ENCODE assay signal across 24 cellular contexts in genomic region chr4:108213308-108213707, GRCh38.
"Had no signal": no experiment of that assay in that cellular context is flagged by ENCODE, and none has a peak within 500 bp of the region (broad histone marks: within the 10 kb centered on the region; RNA-seq: fewer than 3 reads in every experiment).

No MANE protein-coding gene starts in this region.

- H3K4me3 Mint-ChIP-seq: activated CD4-positive, alpha-beta T cell treated with anti-CD3 and anti-CD28 coated beads, Interleukin-2, amount 10 ng/mL, durations not matched to agents 24 days and 14 days; activated naive CD8-positive, alpha-beta T cell treated with anti-CD3 and anti-CD28 coated beads, Interleukin-2, amount 10 ng/mL, durations not matched to agents 7 days and 5 days; T-helper 1 cell treated with Interleukin-12 subunit alpha and Interleukin-12 subunit beta and Interleukin-4 antibody, amounts not matched to agents 30 μg/mL and 1 μg/mL, for 36 hours; WTC11 had no signal

- H3K27me3 Mint-ChIP-seq: activated CD4-positive, alpha-beta T cell treated with anti-CD3 and anti-CD28 coated beads, Interleukin-2, amount 10 ng/mL, durations not matched to agents 24 days and 14 days had no signal

- H3K4me3 ChIP-seq: adrenal gland, SJCRH30 had no signal

- H3K27me3 ChIP-seq: adrenal gland, SJCRH30 had no signal

- ATAC-seq: Panc1, WTC11 had no signal

- H3K4me1 Mint-ChIP-seq: activated CD4-positive, alpha-beta T cell treated with anti-CD3 and anti-CD28 coated beads, Interleukin-2, amount 10 ng/mL, durations not matched to agents 24 days and 14 days; WTC11 had no signal

- H3K27ac Mint-ChIP-seq: activated CD4-positive, alpha-beta T cell treated with anti-CD3 and anti-CD28 coated beads, Interleukin-2, amount 10 ng/mL, durations not matched to agents 24 days and 14 days; activated naive CD8-positive, alpha-beta T cell treated with anti-CD3 and anti-CD28 coated beads, Interleukin-2, amount 10 ng/mL, durations not matched to agents 7 days and 5 days; T-helper 1 cell treated with Interleukin-12 subunit alpha and Interleukin-12 subunit beta and Interleukin-4 antibody, amounts not matched to agents 30 μg/mL and 1 μg/mL, for 36 hours; WTC11 had no signal

- H3K36me3 Mint-ChIP-seq: WTC11 had no signal

- H3K4me1 ChIP-seq: adrenal gland, SJCRH30 had no signal

- H3K9me3 ChIP-seq: adrenal gland, SJCRH30 had no signal

- DNase-seq: activated CD4-positive, alpha-beta T cell treated with anti-CD3 and anti-CD28 coated beads for 1 hour; activated CD4-positive, alpha-beta T cell treated with anti-CD3 and anti-CD28 coated beads, Interleukin-2, amount 10 ng/mL, durations not matched to agents 24 days and 14 days; activated CD4-positive, alpha-beta T cell treated with anti-CD3 and anti-CD28 coated beads, Interleukin-2, amount 50 U/mL, for 48 hours; activated CD8-positive, alpha-beta memory T cell treated with anti-CD3 and anti-CD28 coated beads, Interleukin-2, amount 50 U/mL, for 48 hours; activated naive CD4-positive, alpha-beta T cell treated with anti-CD3 and anti-CD28 coated beads, Interleukin-2, amount 50 U/mL, for 16 hours; activated naive CD8-positive, alpha-beta T cell treated with anti-CD3 and anti-CD28 coated beads, Interleukin-2, amount 10 ng/mL, durations not matched to agents 7 days and 5 days; activated T-cell treated with anti-CD3 and anti-CD28 coated beads, Interleukin-2, amount 50 U/mL, for 1 hour; adrenal gland; anterior cingulate cortex; caudate nucleus; IMR-90; KG1; NCI-H1092; NCI-H2029; NCI-H2107; NCI-H510A treated with DMSO at 0.1 percent for 48 hours; NK-92 treated with Interleukin-12 subunit alpha and Interleukin-12 subunit beta, amount 100 ng/mL, for 24 hours; OCI-M1; Right ventricle myocardium superior; RPMI8226 had no signal

- H3K27ac ChIP-seq: adrenal gland, SJCRH30 had no signal

- H3K9me3 Mint-ChIP-seq: activated CD4-positive, alpha-beta T cell treated with anti-CD3 and anti-CD28 coated beads, Interleukin-2, amount 10 ng/mL, durations not matched to agents 24 days and 14 days had no signal

- H3K36me3 ChIP-seq: adrenal gland, SJCRH30 had no signal
